In genomic region chr7:100363797-100364196, GRCh38 we compare ENCODE assay signal across 9 cellular contexts. TPM values are rescaled to one million over a fixed set of nuclear protein-coding genes. Genes with fewer than 3 reads are reported as not detected.
"Had no signal": no experiment of that assay in that cellular context is flagged by ENCODE, and none has a peak within 500 bp of the region (broad histone marks: within the 10 kb centered on the region; RNA-seq: fewer than 3 reads in every experiment).

No MANE protein-coding gene starts in this region.

RNA-seq across cellular contexts. Expression of gene PILRA, which starts 9.5 kb away (rescaled TPM):
- total RNA-seq: IMR-90, LHCN-M2, SK-MEL-5 had no signal

RNA-seq across cellular contexts. Expression of gene SPDYE3, which starts 56.3 kb away (rescaled TPM):
- total RNA-seq: HepG2, HT1080, IMR-90, LHCN-M2, MCF 10A, OCI-LY7, PC-3 had no signal
- polyA plus RNA-seq: HepG2, IMR-90, SK-N-SH had no signal
